In genomic region chr10:126479280-126479679, GRCh38 we compare ENCODE assay signal across 21 cellular contexts.
DNase-seq lines count a peak whose midpoint lies in the region; ATAC-seq and TF ChIP-seq lines count a peak whose summit lies in the region.
"Had no signal": no experiment of that assay in that cellular context is flagged by ENCODE, and none has a peak within 500 bp of the region (broad histone marks: within the 10 kb centered on the region; RNA-seq: fewer than 3 reads in every experiment).

No MANE protein-coding gene starts in this region.

- H3K4me1 ChIP-seq in right atrium auricular region: no peaks in the 10 kb centered on the region
- H3K4me1 ChIP-seq: A549 had no signal

- TF ChIP-seq CTCF in right atrium auricular region (IDR thresholded peaks at IDR 0.05): no peak
- no peak for TF ChIP-seq CTCF in osteocyte (IDR thresholded peaks at IDR 0.05)

- H3K36me3 Mint-ChIP-seq in osteocyte (ENCODE audit: unreplicated experiment): no peaks in the 10 kb centered on the region
- H3K36me3 Mint-ChIP-seq: CD14-positive monocyte; CD4-positive, alpha-beta memory T cell; CD8-positive, alpha-beta memory T cell had no signal

- H3K27me3 Mint-ChIP-seq in osteocyte (ENCODE audit: unreplicated experiment): peaks cover 2% of the 10 kb centered on the region
- H3K27me3 Mint-ChIP-seq: CD4-positive, alpha-beta memory T cell; CD8-positive, alpha-beta memory T cell had no signal

- intact Hi-C loops in Right ventricle myocardium superior (cut with DNase I): no loop called here

- H3K4me1 Mint-ChIP-seq in osteocyte (ENCODE audit: unreplicated experiment): peaks cover 4% of the 10 kb centered on the region
- H3K4me1 Mint-ChIP-seq: B cell; CD14-positive monocyte; CD4-positive, CD25-positive, alpha-beta regulatory T cell had no signal

- H3K9me3 Mint-ChIP-seq in osteocyte (ENCODE audit: unreplicated experiment): no peaks in the 10 kb centered on the region

- no peaks in the 10 kb centered on the region for H3K9me3 ChIP-seq in right atrium auricular region
- H3K9me3 ChIP-seq: A549 had no signal

- ATAC-seq in Right ventricle myocardium superior (ENCODE audit: poor library complexity) (no peak), GM21825 (IDR thresholded peaks at IDR 0.05; ENCODE audit: unreplicated experiment) (no peak)
- ATAC-seq: A549, GM12878 had no signal

- DNase-seq in right atrium auricular region (ENCODE audit: low spot score) (peak; percentile 21), Right ventricle myocardium superior (no peak), foreskin melanocyte (peak; percentile 57), islet precursor cell (peak; percentile 20), osteocyte (ENCODE audit: extremely low spot score, unreplicated experiment) (peak; percentile 71), OCI-M1 (lab: John Stamatoyannopoulos, UW) (no peak), EL (no peak)
- DNase-seq: AML-193; C1 segment of cervical spinal cord; CD4-positive, alpha-beta memory T cell; CD4-positive, CD25-positive, alpha-beta regulatory T cell; CD8-positive, alpha-beta memory T cell; COR-L47; DMS79 treated with DMSO at 0.1 percent for 48 hours; GDM1 had no signal

- no peak overlapping the region for H3K27ac Mint-ChIP-seq in osteocyte (ENCODE audit: unreplicated experiment)
- H3K27ac Mint-ChIP-seq: B cell; CD14-positive monocyte; CD4-positive, alpha-beta memory T cell; CD4-positive, CD25-positive, alpha-beta regulatory T cell; CD8-positive, alpha-beta memory T cell had no signal

- no peak overlapping the region for H3K27ac ChIP-seq in right atrium auricular region
- H3K27ac ChIP-seq: 22Rv1, A549 had no signal

- no peaks in the 10 kb centered on the region for H3K27me3 ChIP-seq in right atrium auricular region

- H3K4me3 Mint-ChIP-seq in osteocyte (ENCODE audit: unreplicated experiment): no peak overlapping the region
- H3K4me3 Mint-ChIP-seq: B cell; CD14-positive monocyte; CD4-positive, alpha-beta memory T cell; CD4-positive, CD25-positive, alpha-beta regulatory T cell; CD8-positive, alpha-beta memory T cell had no signal

- no peaks in the 10 kb centered on the region for H3K36me3 ChIP-seq in right atrium auricular region

- H3K4me3 ChIP-seq in right atrium auricular region: no peak overlapping the region
- H3K4me3 ChIP-seq: A549, GM12878 had no signal

Comparison
In these comparisons a context has a peak if more than half of its experiments do, and no peak if none do; other contexts are left out.
1. DNase-seq: peak in right atrium auricular region (single experiment), foreskin melanocyte (single experiment), islet precursor cell (single experiment) and osteocyte (single experiment); none in Right ventricle myocardium superior (single experiment), OCI-M1 (single experiment) and EL (single experiment).